ENCODE assay signal across 8 cellular contexts in genomic region chr7:100676501-100677306, GRCh38. TPM values are rescaled to one million over a fixed set of nuclear protein-coding genes. Genes with fewer than 3 reads are reported as not detected.
DNase-seq lines count a peak whose midpoint lies in the region; ATAC-seq, FAIRE-seq and TF ChIP-seq lines count a peak whose summit lies in the region.

No MANE protein-coding gene starts in this region.

- no peaks in the 10 kb centered on the region for H3K9me3 Mint-ChIP-seq in activated CD4-positive, alpha-beta T cell treated with anti-CD3 and anti-CD28 coated beads, Interleukin-2, amount 10 ng/mL, durations not matched to agents 24 days and 14 days

- peaks cover 2% of the 10 kb centered on the region for H3K27me3 Mint-ChIP-seq in activated CD4-positive, alpha-beta T cell treated with anti-CD3 and anti-CD28 coated beads, Interleukin-2, amount 10 ng/mL, durations not matched to agents 24 days and 14 days

- BruUV-seq in HepG2 (replicated peaks; lab: Mats Ljungman, UMichigan): no TSS peak

- no peak overlapping the region for H2AFZ ChIP-seq in HepG2 (ENCODE audit: low read length)

- H3K79me2 ChIP-seq in HepG2 (ENCODE audit: insufficient read depth, low read length): peaks cover 9% of the 10 kb centered on the region
- H3K79me2 ChIP-seq in mesendoderm (ENCODE audit: control insufficient read depth, insufficient read depth, low read length): peaks cover 4% of the 10 kb centered on the region

- H3K4me1 ChIP-seq in HepG2 (ENCODE audit: insufficient read depth, low read length) (peaks cover 38% of the 10 kb centered on the region), tibial artery (peaks cover 0 to 36% (median 14%) of the 10 kb centered on the region in 4 donors), mesendoderm (ENCODE audit: control insufficient read depth, low read depth, low read length) (no peaks in the 10 kb centered on the region)

- H3K4me2 ChIP-seq in HepG2 (ENCODE audit: low read depth, low read length) (no peak overlapping the region), mesendoderm (ENCODE audit: low read length) (no peak overlapping the region)

- no peak overlapping the region for H3K23ac ChIP-seq in mesendoderm (ENCODE audit: low read length)

- no peak for TF ChIP-seq EP300 in HepG2 (IDR thresholded peaks at IDR 0.05; ENCODE audit: low read depth in 2 of 2, low read length in 2 of 2)
- TF ChIP-seq EP300 in HepG2 (CRISPR knock-in tag; IDR thresholded peaks at IDR 0.05; ENCODE audit: borderline replicate concordance): no peak

- H3K4me3 ChIP-seq in brain microvascular endothelial cell (ENCODE audit: low read depth, low read length) (peak overlapping the region; percentile 89), HepG2 (replicated peaks in 1 of 3; ENCODE audit: insufficient read depth in 1 of 3, low read depth in 2 of 3, low read length in 3 of 3) (no peak overlapping the region), tibial artery (peak overlapping the region; percentile 98 to 99), mesendoderm (ENCODE audit: low read length) (no peak overlapping the region)

- 0 out of 4 replicates have a peak, but pooled peaks of 1 of the 2 experiments have one; percentile 26 for TF ChIP-seq POLR2A in HepG2 (IDR thresholded peaks at IDR 0.05; ENCODE audit: insufficient read depth in 1 of 2, low read depth in 2 of 2, low read length in 2 of 2)

- no peak for TF ChIP-seq RAD21 in HepG2 (CRISPR knock-in tag; IDR thresholded peaks at IDR 0.05)

- in situ Hi-C loops in brain microvascular endothelial cell (cut with HindIII; ENCODE audit: low pct_ligation_motif_present, low sequenced_read_pairs): no loop called here
- in situ Hi-C loops in HepG2 (cut with HindIII; ENCODE audit: extremely low pct_ligation_motif_present, low pct_unique_long_range_greater_than_20kb): no loop called here

- H3K9ac ChIP-seq in HepG2 (ENCODE audit: insufficient read depth, low read depth, low read length) (no peak overlapping the region), mesendoderm (ENCODE audit: low read length) (no peak overlapping the region)

- H4K8ac ChIP-seq in mesendoderm (ENCODE audit: low read depth, low read length): no peak overlapping the region

- H3K36me3 Mint-ChIP-seq in activated CD4-positive, alpha-beta T cell treated with anti-CD3 and anti-CD28 coated beads, Interleukin-2, amount 10 ng/mL, durations not matched to agents 24 days and 14 days (ENCODE audit: low read depth): peaks cover 27% of the 10 kb centered on the region

- H4K5ac ChIP-seq in mesendoderm (ENCODE audit: low read length): no peak overlapping the region

- POLR2A ChIA-PET in HepG2 (lab: Yijun Ruan, JAX): interaction anchor here (1.0 to 1.8 kb wide), 4 partner anchors 28 to 247 kb away, joined by 3 to 6 read pairs (median 3); partner anchors contain the start of genes MEPCE, MOSPD3 and POP7

- no peak overlapping the region for H2BK15ac ChIP-seq in mesendoderm (replicated peaks; ENCODE audit: low read depth)

- H3K27ac Mint-ChIP-seq in activated CD4-positive, alpha-beta T cell treated with anti-CD3 and anti-CD28 coated beads, Interleukin-2, amount 10 ng/mL, durations not matched to agents 24 days and 14 days: peak overlapping the region; percentile 83

- no peak overlapping the region for H3K56ac ChIP-seq in mesendoderm (ENCODE audit: low read length)

- H3K27ac ChIP-seq in brain microvascular endothelial cell (no peak overlapping the region), HepG2 (ENCODE audit: extremely low read length, insufficient read depth, low read length) (no peak overlapping the region), tibial artery (peak overlapping the region; percentile 99 to 100), mesendoderm (ENCODE audit: low read depth, low read length) (no peak overlapping the region)

- no peak overlapping the region for H2BK5ac ChIP-seq in mesendoderm (ENCODE audit: low read length)

- H3K4me1 Mint-ChIP-seq in activated CD4-positive, alpha-beta T cell treated with anti-CD3 and anti-CD28 coated beads, Interleukin-2, amount 10 ng/mL, durations not matched to agents 24 days and 14 days: peaks cover 20% of the 10 kb centered on the region

- no peak overlapping the region for H3K18ac ChIP-seq in mesendoderm (ENCODE audit: low read length)

- H2AK5ac ChIP-seq in mesendoderm (ENCODE audit: low read length): no peak overlapping the region

- DNase-seq in activated CD4-positive, alpha-beta T cell treated with anti-CD3 and anti-CD28 coated beads, Interleukin-2, amount 10 ng/mL, durations not matched to agents 24 days and 14 days: peak; percentile 69
- DNase-seq in activated CD4-positive, alpha-beta T cell treated with anti-CD3 and anti-CD28 coated beads, Interleukin-2, amount 50 U/mL, for 1 hour: no peak
- no peak for DNase-seq in brain microvascular endothelial cell
- DNase-seq in HepG2 (ENCODE audit: low spot score): no peak
- no peak for DNase-seq in tibial artery
- no peak for DNase-seq in mesendoderm
- DNase-seq in NCI-H1436 treated with DMSO at 0.1 percent for 48 hours (lab: John Stamatoyannopoulos, UW): no peak
- DNase-seq in GM10266 (ENCODE audit: extremely low spot score): no peak

- WGBS in HepG2 (ENCODE audit: low lambda C conversion rate): 93% methylated on average over 19 of the region's 23 CpGs
- no CpG with 5 or more reads among the region's 23 CpGs for WGBS in mesendoderm (ENCODE audit: extremely low coverage, insufficient coverage, low lambda C conversion rate)

- no peaks in the 10 kb centered on the region for H3K9me3 ChIP-seq in HepG2 (ENCODE audit: low read length)
- H3K9me3 ChIP-seq in tibial artery: no peaks in the 10 kb centered on the region

- intact Hi-C loops in activated CD4-positive, alpha-beta T cell treated with anti-CD3 and anti-CD28 coated beads, Interleukin-2, amount 10 ng/mL, durations not matched to agents 24 days and 14 days (cut with micrococcal nuclease): loop anchor here (1.0 to 2.0 kb wide), 2 partner anchors 15 to 198 kb away; partner anchors contain the start of gene TSC22D4
- intact Hi-C loops in HepG2 (cut with micrococcal nuclease; ENCODE audit: unreplicated experiment): no loop called here
- intact Hi-C loops in tibial artery (cut with DNase I; ENCODE audit: low total_unique reads): loop anchor here (5.0 to 10.0 kb wide), 2 partner anchors 89 to 202 kb away; partner anchors contain the start of genes FBXO24, LRCH4 and TSC22D4

- H3K36me3 ChIP-seq in brain microvascular endothelial cell (replicated peaks): peaks cover 46% of the 10 kb centered on the region
- H3K36me3 ChIP-seq in HepG2 (replicated peaks in 1 of 2; ENCODE audit: control insufficient read depth in 1 of 2, insufficient read depth in 2 of 2, low read length in 2 of 2): peaks cover 14 to 29% of the 10 kb centered on the region in 2 experiments; a peak in 4 of 5 replicates
- H3K36me3 ChIP-seq in tibial artery: peaks cover 33 to 53% (median 47%) of the 10 kb centered on the region in 3 donors
- H3K36me3 ChIP-seq in mesendoderm (ENCODE audit: control insufficient read depth, insufficient read depth, low read length): peaks cover 9% of the 10 kb centered on the region

- H4K20me1 ChIP-seq in HepG2 (ENCODE audit: insufficient read depth, low read length): peaks cover 8% of the 10 kb centered on the region; the same call in 1 of the 2 replicates

- H3K27me3 ChIP-seq in brain microvascular endothelial cell (replicated peaks) (no peaks in the 10 kb centered on the region), HepG2 (ENCODE audit: control insufficient read depth in 1 of 2, insufficient read depth in 2 of 2, low read length in 2 of 2) (peaks cover 0 to 4% of the 10 kb centered on the region in 2 experiments; a peak in 2 of 5 replicates), tibial artery (no peaks in the 10 kb centered on the region), mesendoderm (ENCODE audit: insufficient read depth, low read length, poor library complexity) (no peaks in the 10 kb centered on the region)

- no peak for FAIRE-seq in HepG2 (lab: Jason Lieb, UNC)

- CTCF ChIA-PET in HepG2 (lab: Yijun Ruan, JAX; ENCODE audit: low intra/inter-chr PET ratio, low total read pairs): no interaction called here

- no peak overlapping the region for H2BK120ac ChIP-seq in mesendoderm (ENCODE audit: low read depth, low read length)

- no peak for ATAC-seq in HepG2

- H3K79me1 ChIP-seq in mesendoderm (ENCODE audit: low read length): peaks cover 5% of the 10 kb centered on the region

- peak overlapping the region; percentile 87 for H3K4me3 Mint-ChIP-seq in activated CD4-positive, alpha-beta T cell treated with anti-CD3 and anti-CD28 coated beads, Interleukin-2, amount 10 ng/mL, durations not matched to agents 24 days and 14 days

- no peak for TF ChIP-seq CTCF in brain microvascular endothelial cell (IDR thresholded peaks at IDR 0.05; ENCODE audit: low read depth, low read length, missing control alignments)
- no peak for TF ChIP-seq CTCF in HepG2 (CRISPR knock-in tag; IDR thresholded peaks at IDR 0.05)
- TF ChIP-seq CTCF in tibial artery (IDR thresholded peaks at IDR 0.05): no peak
- no peak for TF ChIP-seq CTCF in GM10266 (IDR thresholded peaks at IDR 0.05; ENCODE audit: control insufficient read depth, insufficient read depth, low read depth, missing control alignments)

- H3K4ac ChIP-seq in mesendoderm (ENCODE audit: low read depth, low read length): no peak overlapping the region

RNA-seq across cellular contexts. Expression of gene GNB2, which starts 3.2 kb away (rescaled TPM):
- 205 and 211 TPM in 2 replicates for total RNA-seq in activated CD4-positive, alpha-beta T cell treated with anti-CD3 and anti-CD28 coated beads, Interleukin-2, amount 10 ng/mL, durations not matched to agents 24 days and 14 days
- 48.3 and 64.3 TPM in 2 replicates for total RNA-seq in HepG2 (2016; rRNA removed; fragmentation: Illumina TruSeq; extraction: Trizol)
- 84.0 and 90.3 TPM in 2 replicates for total RNA-seq in HepG2 (2016; cell fraction: cytosol; rRNA removed; fragmentation: Illumina TruSeq; extraction: Trizol; ENCODE audit: low read depth)
- 51.7 and 55.9 TPM in 2 replicates for total RNA-seq in HepG2 (2016; cell fraction: insoluble cytoplasmic fraction; rRNA removed; fragmentation: Illumina TruSeq; extraction: Trizol)
- total RNA-seq in HepG2 (2016; cell fraction: membrane; rRNA removed; fragmentation: Illumina TruSeq; extraction: Trizol): 95.7 and 129 TPM in 2 replicates
- 30.4 and 32.6 TPM in 2 replicates for total RNA-seq in HepG2 (2016; cell fraction: nucleus; rRNA removed; fragmentation: Illumina TruSeq; extraction: Trizol)
- polyA plus RNA-seq in HepG2 (2011; rRNA removed): 67.1 and 82.0 TPM in 2 replicates
- 69.6 and 88.5 TPM in 2 replicates for polyA plus RNA-seq in HepG2 (2011; cell fraction: cytosol; rRNA removed)
- polyA plus RNA-seq in HepG2 (2011; cell fraction: nucleus; rRNA removed): 82.9 and 91.9 TPM in 2 replicates
- 80.2 and 110 TPM in 2 replicates for polyA plus RNA-seq in HepG2 (2012)
- 141 and 174 TPM in 2 replicates for polyA plus RNA-seq in HepG2 (2016; cell fraction: cytosol; fragmentation: Illumina TruSeq; extraction: Trizol; ENCODE audit: low read depth)
- polyA plus RNA-seq in HepG2 (2016; cell fraction: insoluble cytoplasmic fraction; fragmentation: Illumina TruSeq; extraction: Trizol; ENCODE audit: low read depth): 105 and 126 TPM in 2 replicates
- polyA plus RNA-seq in HepG2 (2016; cell fraction: membrane; fragmentation: Illumina TruSeq; extraction: Trizol; ENCODE audit: low read depth): 137 and 159 TPM in 2 replicates
- 84.9 and 92.0 TPM in 2 replicates for polyA plus RNA-seq in HepG2 (2016; cell fraction: nucleus; fragmentation: Illumina TruSeq; extraction: Trizol; ENCODE audit: insufficient read depth, low read depth)
- 104 and 125 TPM in 2 replicates for polyA minus RNA-seq in HepG2 (2011; rRNA and poly(A)+ RNA removed; ENCODE audit: low replicate concordance)
- 35.2 and 43.4 TPM in 2 replicates for polyA minus RNA-seq in HepG2 (2011; cell fraction: cytosol; rRNA and poly(A)+ RNA removed)
- polyA minus RNA-seq in HepG2 (2011; cell fraction: nucleus; rRNA and poly(A)+ RNA removed): 10.0 and 11.4 TPM in 2 replicates
- 68.1 TPM for polyA plus RNA-seq in mesendoderm (2013, experiment 1 of 2)
- 70.0 TPM for polyA plus RNA-seq in mesendoderm (2013, experiment 2 of 2)

RNA-seq across cellular contexts. Expression of gene GIGYF1, which starts 17.3 kb away (rescaled TPM):
- 48.8 and 52.2 TPM in 2 replicates for total RNA-seq in activated CD4-positive, alpha-beta T cell treated with anti-CD3 and anti-CD28 coated beads, Interleukin-2, amount 10 ng/mL, durations not matched to agents 24 days and 14 days
- total RNA-seq in HepG2 (2016; rRNA removed; fragmentation: Illumina TruSeq; extraction: Trizol): 6.4 and 16.1 TPM in 2 replicates
- 1.1 TPM in 2 replicates for total RNA-seq in HepG2 (2016; cell fraction: cytosol; rRNA removed; fragmentation: Illumina TruSeq; extraction: Trizol; ENCODE audit: low read depth)
- 5.2 and 15.6 TPM in 2 replicates for total RNA-seq in HepG2 (2016; cell fraction: insoluble cytoplasmic fraction; rRNA removed; fragmentation: Illumina TruSeq; extraction: Trizol)
- 2.5 and 3.1 TPM in 2 replicates for total RNA-seq in HepG2 (2016; cell fraction: membrane; rRNA removed; fragmentation: Illumina TruSeq; extraction: Trizol)
- total RNA-seq in HepG2 (2016; cell fraction: nucleus; rRNA removed; fragmentation: Illumina TruSeq; extraction: Trizol): 20.9 and 26.7 TPM in 2 replicates
- 7.6 and 10.2 TPM in 2 replicates for polyA plus RNA-seq in HepG2 (2011; rRNA removed)
- polyA plus RNA-seq in HepG2 (2011; cell fraction: cytosol; rRNA removed): 2.9 and 4.4 TPM in 2 replicates
- polyA plus RNA-seq in HepG2 (2011; cell fraction: nucleus; rRNA removed): 109 and 136 TPM in 2 replicates
- 14.6 and 15.7 TPM in 2 replicates for polyA plus RNA-seq in HepG2 (2012)
- 0.49 and 0.50 TPM in 2 replicates for polyA plus RNA-seq in HepG2 (2016; cell fraction: cytosol; fragmentation: Illumina TruSeq; extraction: Trizol; ENCODE audit: low read depth)
- polyA plus RNA-seq in HepG2 (2016; cell fraction: insoluble cytoplasmic fraction; fragmentation: Illumina TruSeq; extraction: Trizol; ENCODE audit: low read depth): 4.7 and 6.6 TPM in 2 replicates
- 1.2 and 1.8 TPM in 2 replicates for polyA plus RNA-seq in HepG2 (2016; cell fraction: membrane; fragmentation: Illumina TruSeq; extraction: Trizol; ENCODE audit: low read depth)
- 82.9 and 91.2 TPM in 2 replicates for polyA plus RNA-seq in HepG2 (2016; cell fraction: nucleus; fragmentation: Illumina TruSeq; extraction: Trizol; ENCODE audit: insufficient read depth, low read depth)
- polyA minus RNA-seq in HepG2 (2011; rRNA and poly(A)+ RNA removed; ENCODE audit: low replicate concordance): 10.8 and 12.0 TPM in 2 replicates
- 5.3 and 5.8 TPM in 2 replicates for polyA minus RNA-seq in HepG2 (2011; cell fraction: cytosol; rRNA and poly(A)+ RNA removed)
- 29.1 and 35.3 TPM in 2 replicates for polyA minus RNA-seq in HepG2 (2011; cell fraction: nucleus; rRNA and poly(A)+ RNA removed)
- 23.5 TPM for polyA plus RNA-seq in mesendoderm (2013, experiment 1 of 2)
- 25.0 TPM for polyA plus RNA-seq in mesendoderm (2013, experiment 2 of 2)

RNA-seq across cellular contexts. Expression of gene ACTL6B, which starts 20.5 kb away (rescaled TPM):
- not detected in 2 replicates for total RNA-seq in activated CD4-positive, alpha-beta T cell treated with anti-CD3 and anti-CD28 coated beads, Interleukin-2, amount 10 ng/mL, durations not matched to agents 24 days and 14 days
- not detected in 2 replicates for total RNA-seq in HepG2 (2016; rRNA removed; fragmentation: Illumina TruSeq; extraction: Trizol)
- not detected in 2 replicates for total RNA-seq in HepG2 (2016; cell fraction: cytosol; rRNA removed; fragmentation: Illumina TruSeq; extraction: Trizol; ENCODE audit: low read depth)
- total RNA-seq in HepG2 (2016; cell fraction: insoluble cytoplasmic fraction; rRNA removed; fragmentation: Illumina TruSeq; extraction: Trizol): not detected in 2 replicates
- total RNA-seq in HepG2 (2016; cell fraction: membrane; rRNA removed; fragmentation: Illumina TruSeq; extraction: Trizol): not detected in 2 replicates
- total RNA-seq in HepG2 (2016; cell fraction: nucleus; rRNA removed; fragmentation: Illumina TruSeq; extraction: Trizol): not detected in 2 replicates
- polyA plus RNA-seq in HepG2 (2011; rRNA removed): not detected in 2 replicates
- not detected in 2 replicates for polyA plus RNA-seq in HepG2 (2011; cell fraction: cytosol; rRNA removed)
- polyA plus RNA-seq in HepG2 (2011; cell fraction: nucleus; rRNA removed): not detected in 2 replicates
- polyA plus RNA-seq in HepG2 (2012): not detected in 2 replicates
- polyA plus RNA-seq in HepG2 (2016; cell fraction: cytosol; fragmentation: Illumina TruSeq; extraction: Trizol; ENCODE audit: low read depth): not detected in 2 replicates
- polyA plus RNA-seq in HepG2 (2016; cell fraction: insoluble cytoplasmic fraction; fragmentation: Illumina TruSeq; extraction: Trizol; ENCODE audit: low read depth): not detected in 2 replicates
- polyA plus RNA-seq in HepG2 (2016; cell fraction: membrane; fragmentation: Illumina TruSeq; extraction: Trizol; ENCODE audit: low read depth): not detected in 2 replicates
- not detected in 2 replicates for polyA plus RNA-seq in HepG2 (2016; cell fraction: nucleus; fragmentation: Illumina TruSeq; extraction: Trizol; ENCODE audit: insufficient read depth, low read depth)
- not detected in 2 replicates for polyA minus RNA-seq in HepG2 (2011; rRNA and poly(A)+ RNA removed; ENCODE audit: low replicate concordance)
- polyA minus RNA-seq in HepG2 (2011; cell fraction: cytosol; rRNA and poly(A)+ RNA removed): not detected in 2 replicates
- polyA minus RNA-seq in HepG2 (2011; cell fraction: nucleus; rRNA and poly(A)+ RNA removed): not detected in 2 replicates
- polyA plus RNA-seq in mesendoderm (2013, experiment 1 of 2): 0.39 TPM
- polyA plus RNA-seq in mesendoderm (2013, experiment 2 of 2): 0.42 TPM

RNA-seq across cellular contexts. Expression of gene POP7, which starts 29.2 kb away (rescaled TPM):
- total RNA-seq in activated CD4-positive, alpha-beta T cell treated with anti-CD3 and anti-CD28 coated beads, Interleukin-2, amount 10 ng/mL, durations not matched to agents 24 days and 14 days: 77.3 and 77.7 TPM in 2 replicates
- total RNA-seq in HepG2 (2016; rRNA removed; fragmentation: Illumina TruSeq; extraction: Trizol): 91.1 and 91.5 TPM in 2 replicates
- total RNA-seq in HepG2 (2016; cell fraction: cytosol; rRNA removed; fragmentation: Illumina TruSeq; extraction: Trizol; ENCODE audit: low read depth): 80.9 and 134 TPM in 2 replicates
- 88.0 and 96.3 TPM in 2 replicates for total RNA-seq in HepG2 (2016; cell fraction: insoluble cytoplasmic fraction; rRNA removed; fragmentation: Illumina TruSeq; extraction: Trizol)
- 82.0 and 130 TPM in 2 replicates for total RNA-seq in HepG2 (2016; cell fraction: membrane; rRNA removed; fragmentation: Illumina TruSeq; extraction: Trizol)
- total RNA-seq in HepG2 (2016; cell fraction: nucleus; rRNA removed; fragmentation: Illumina TruSeq; extraction: Trizol): 30.9 and 33.0 TPM in 2 replicates
- polyA plus RNA-seq in HepG2 (2011; rRNA removed): 63.9 and 70.6 TPM in 2 replicates
- polyA plus RNA-seq in HepG2 (2011; cell fraction: cytosol; rRNA removed): 59.0 and 91.7 TPM in 2 replicates
- 30.7 and 33.6 TPM in 2 replicates for polyA plus RNA-seq in HepG2 (2011; cell fraction: nucleus; rRNA removed)
- polyA plus RNA-seq in HepG2 (2012): 35.3 and 43.7 TPM in 2 replicates
- 72.9 and 135 TPM in 2 replicates for polyA plus RNA-seq in HepG2 (2016; cell fraction: cytosol; fragmentation: Illumina TruSeq; extraction: Trizol; ENCODE audit: low read depth)
- polyA plus RNA-seq in HepG2 (2016; cell fraction: insoluble cytoplasmic fraction; fragmentation: Illumina TruSeq; extraction: Trizol; ENCODE audit: low read depth): 95.2 and 106 TPM in 2 replicates
- 75.0 and 120 TPM in 2 replicates for polyA plus RNA-seq in HepG2 (2016; cell fraction: membrane; fragmentation: Illumina TruSeq; extraction: Trizol; ENCODE audit: low read depth)
- polyA plus RNA-seq in HepG2 (2016; cell fraction: nucleus; fragmentation: Illumina TruSeq; extraction: Trizol; ENCODE audit: insufficient read depth, low read depth): 59.0 and 71.0 TPM in 2 replicates
- 32.0 and 34.2 TPM in 2 replicates for polyA minus RNA-seq in HepG2 (2011; rRNA and poly(A)+ RNA removed; ENCODE audit: low replicate concordance)
- polyA minus RNA-seq in HepG2 (2011; cell fraction: cytosol; rRNA and poly(A)+ RNA removed): 21.5 and 21.6 TPM in 2 replicates
- polyA minus RNA-seq in HepG2 (2011; cell fraction: nucleus; rRNA and poly(A)+ RNA removed): 4.5 and 5.0 TPM in 2 replicates
- 115 TPM for polyA plus RNA-seq in mesendoderm (2013, experiment 1 of 2)
- polyA plus RNA-seq in mesendoderm (2013, experiment 2 of 2): 113 TPM

RNA-seq across cellular contexts. Expression of gene TFR2, which starts 35.4 kb away (rescaled TPM):
- total RNA-seq in activated CD4-positive, alpha-beta T cell treated with anti-CD3 and anti-CD28 coated beads, Interleukin-2, amount 10 ng/mL, durations not matched to agents 24 days and 14 days: 20.7 and 21.2 TPM in 2 replicates
- 12.5 and 36.9 TPM in 2 replicates for total RNA-seq in HepG2 (2016; rRNA removed; fragmentation: Illumina TruSeq; extraction: Trizol)
- 3.4 and 5.6 TPM in 2 replicates for total RNA-seq in HepG2 (2016; cell fraction: cytosol; rRNA removed; fragmentation: Illumina TruSeq; extraction: Trizol; ENCODE audit: low read depth)
- 10.1 and 35.7 TPM in 2 replicates for total RNA-seq in HepG2 (2016; cell fraction: insoluble cytoplasmic fraction; rRNA removed; fragmentation: Illumina TruSeq; extraction: Trizol)
- 8.2 and 10.4 TPM in 2 replicates for total RNA-seq in HepG2 (2016; cell fraction: membrane; rRNA removed; fragmentation: Illumina TruSeq; extraction: Trizol)
- 34.2 and 34.9 TPM in 2 replicates for total RNA-seq in HepG2 (2016; cell fraction: nucleus; rRNA removed; fragmentation: Illumina TruSeq; extraction: Trizol)
- polyA plus RNA-seq in HepG2 (2011; rRNA removed): 64.2 and 122 TPM in 2 replicates
- 55.9 and 57.8 TPM in 2 replicates for polyA plus RNA-seq in HepG2 (2011; cell fraction: cytosol; rRNA removed)
- polyA plus RNA-seq in HepG2 (2011; cell fraction: nucleus; rRNA removed): 182 and 193 TPM in 2 replicates
- 111 and 151 TPM in 2 replicates for polyA plus RNA-seq in HepG2 (2012)
- 4.2 and 4.6 TPM in 2 replicates for polyA plus RNA-seq in HepG2 (2016; cell fraction: cytosol; fragmentation: Illumina TruSeq; extraction: Trizol; ENCODE audit: low read depth)
- 11.4 and 13.6 TPM in 2 replicates for polyA plus RNA-seq in HepG2 (2016; cell fraction: insoluble cytoplasmic fraction; fragmentation: Illumina TruSeq; extraction: Trizol; ENCODE audit: low read depth)
- polyA plus RNA-seq in HepG2 (2016; cell fraction: membrane; fragmentation: Illumina TruSeq; extraction: Trizol; ENCODE audit: low read depth): 6.6 and 6.9 TPM in 2 replicates
- 79.8 and 81.7 TPM in 2 replicates for polyA plus RNA-seq in HepG2 (2016; cell fraction: nucleus; fragmentation: Illumina TruSeq; extraction: Trizol; ENCODE audit: insufficient read depth, low read depth)
- 17.0 and 39.6 TPM in 2 replicates for polyA minus RNA-seq in HepG2 (2011; rRNA and poly(A)+ RNA removed; ENCODE audit: low replicate concordance)
- polyA minus RNA-seq in HepG2 (2011; cell fraction: cytosol; rRNA and poly(A)+ RNA removed): 14.2 and 31.8 TPM in 2 replicates
- 27.4 and 31.8 TPM in 2 replicates for polyA minus RNA-seq in HepG2 (2011; cell fraction: nucleus; rRNA and poly(A)+ RNA removed)
- polyA plus RNA-seq in mesendoderm (2013, experiment 1 of 2): 1.0 TPM
- polyA plus RNA-seq in mesendoderm (2013, experiment 2 of 2): 0.84 TPM

Comparison
In these comparisons a context has a peak if more than half of its experiments do, and no peak if none do; other contexts are left out.
1. H3K27ac ChIP-seq: peak in tibial artery (2 of 2); none in brain microvascular endothelial cell (single experiment), HepG2 (single experiment) and mesendoderm (single experiment).
2. H3K4me3 ChIP-seq: peak in brain microvascular endothelial cell (single experiment) and tibial artery (2 of 2); none in HepG2 (0 of 3) and mesendoderm (single experiment).